ENCODE assay signal across 15 cellular contexts in genomic region chr3:190473261-190473660, GRCh38. TPM values are rescaled to one million over a fixed set of nuclear protein-coding genes. Genes with fewer than 3 reads are reported as not detected.
"Had no signal": no experiment of that assay in that cellular context is flagged by ENCODE, and none has a peak within 500 bp of the region (broad histone marks: within the 10 kb centered on the region; RNA-seq: fewer than 3 reads in every experiment).

No MANE protein-coding gene starts in this region.

RNA-seq across cellular contexts. Expression of gene TMEM207, which starts 23.6 kb away (rescaled TPM):
- total RNA-seq: stomach, subcutaneous adipose tissue, suprapubic skin, temporal lobe, thoracic aorta, thyroid gland, tibial nerve, transverse colon, upper lobe of left lung, upper lobe of right lung, ureter, urinary bladder, uterus, vagina had no signal
- polyA plus RNA-seq: stomach, thymus, urinary bladder had no signal
